31 cellular contexts compared by ENCODE assay signal in the genomic region with DNA sequence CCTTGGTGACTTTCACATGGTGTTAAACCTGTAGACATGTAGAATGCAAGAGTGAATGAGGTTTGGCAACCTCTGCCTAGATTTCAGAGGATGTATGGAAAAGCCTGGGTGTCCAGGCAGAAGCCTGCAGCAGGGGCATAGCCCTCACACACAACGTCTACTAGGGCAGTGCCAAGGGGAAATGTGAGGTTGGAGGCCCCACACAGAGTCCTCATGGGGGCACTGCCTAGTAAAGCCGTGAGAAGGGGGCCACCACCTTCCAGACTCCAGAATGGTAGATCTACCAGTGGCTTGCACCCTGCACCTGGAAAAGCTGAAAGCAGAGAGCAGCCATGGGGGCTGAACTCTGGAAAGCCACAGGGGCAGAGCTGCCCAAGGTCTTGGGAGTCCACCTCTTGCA.
DNase-seq lines count a peak whose midpoint lies in the region; ATAC-seq and TF ChIP-seq lines count a peak whose summit lies in the region.
"Had no signal": no experiment of that assay in that cellular context is flagged by ENCODE, and none has a peak within 500 bp of the region (broad histone marks: within the 10 kb centered on the region; RNA-seq: fewer than 3 reads in every experiment).

No MANE protein-coding gene starts in this region.

- H3K27ac ChIP-seq in esophagus muscularis mucosa (replicated peaks in 1 of 4) (no peak overlapping the region), lung (ENCODE audit: low read depth in 1 of 2, low read length in 1 of 2) (no peak overlapping the region), vagina (no peak overlapping the region), substantia nigra (ENCODE audit: low read depth, low read length, poor library complexity, severe bottlenecking) (no peak overlapping the region)
- H3K27ac ChIP-seq: 22Rv1; A549; BLaER1; BLaER1 treated with 17β-estradiol and CSF1 and Interleukin-3, amounts not matched to agents 10 nM and 100 nM; C4-2B had no signal

- TF ChIP-seq POLR2A in esophagus muscularis mucosa (IDR thresholded peaks at IDR 0.05; ENCODE audit: low read depth): no peak
- no peak for TF ChIP-seq POLR2A in vagina (IDR thresholded peaks at IDR 0.05)

- WGBS in esophagus muscularis mucosa: 73% methylated on average over 2 of the region's 2 CpGs
- 82 to 84% methylated on average over 2 of the region's 2 CpGs for WGBS in lung, 2 donors

- no peak for TF ChIP-seq EP300 in esophagus muscularis mucosa (IDR thresholded peaks at IDR 0.05)

- peak; percentile 89 for DNase-seq in esophagus muscularis mucosa (ENCODE audit: extremely low spot score)
- peak; percentile 27 for DNase-seq in lung (ENCODE audit: low spot score)
- peak; percentile 19 to 65 for DNase-seq in vagina (ENCODE audit: extremely low spot score in 2 of 2)
- DNase-seq in substantia nigra (lab: John Stamatoyannopoulos, UW): no peak
- DNase-seq in NCI-H774 (lab: John Stamatoyannopoulos, UW): no peak
- no peak for DNase-seq in RKO (ENCODE audit: low spot score)
- DNase-seq: 8988T; ACHN; AML-193; BE2C; C1 segment of cervical spinal cord; Caco-2; Calu3; CD4-positive, alpha-beta memory T cell; CD4-positive, alpha-beta T cell; CD4-positive, CD25-positive, alpha-beta regulatory T cell; CD8-positive, alpha-beta memory T cell; CD8-positive, alpha-beta T cell; COR-L47; DMS 273 treated with DMSO at 0.1 percent for 48 hours; DMS153; DMS53; DMS79; DMS79 treated with DMSO at 0.1 percent for 48 hours; DND-41; EL had no signal

- TF ChIP-seq CTCF in esophagus muscularis mucosa (IDR thresholded peaks at IDR 0.05): no peak
- no peak for TF ChIP-seq CTCF in lung (IDR thresholded peaks at IDR 0.05; ENCODE audit: control extremely low read depth, extremely low read depth)
- no peak for TF ChIP-seq CTCF in vagina (IDR thresholded peaks at IDR 0.05)

- ATAC-seq in lung (ENCODE audit: insufficient read depth, low FRiP score): no peak
- ATAC-seq: A549; CD8-positive, alpha-beta T cell had no signal

- H3K4me3 ChIP-seq in esophagus muscularis mucosa: no peak overlapping the region
- no peak overlapping the region for H3K4me3 ChIP-seq in lung
- H3K4me3 ChIP-seq in vagina: no peak overlapping the region
- H3K4me3 ChIP-seq: A549; BLaER1; BLaER1 treated with 17β-estradiol and CSF1 and Interleukin-3, amounts not matched to agents 10 nM and 100 nM had no signal

- H3K9me3 ChIP-seq in esophagus muscularis mucosa (peaks cover 0 to 10% (median 0%) of the 10 kb centered on the region in 4 donors), lung (ENCODE audit: control insufficient read depth in 2 of 2, insufficient read depth in 1 of 2, low read length in 1 of 2) (peaks cover 0 to 4% of the 10 kb centered on the region in 2 donors), vagina (no peaks in the 10 kb centered on the region)
- H3K9me3 ChIP-seq: BE2C, Caco-2 had no signal

- intact Hi-C loops in esophagus muscularis mucosa (cut with DNase I): no loop called here
- intact Hi-C loops in vagina (cut with DNase I): no loop called here

- H3K36me3 ChIP-seq in esophagus muscularis mucosa (peaks cover 0 to 26% (median 10%) of the 10 kb centered on the region in 4 donors), lung (ENCODE audit: control insufficient read depth in 2 of 2, insufficient read depth in 2 of 2, low read length in 2 of 2) (no peaks in the 10 kb centered on the region), vagina (no peaks in the 10 kb centered on the region)
- H3K36me3 ChIP-seq: BE2C; BLaER1; BLaER1 treated with 17β-estradiol and CSF1 and Interleukin-3, amounts not matched to agents 10 nM and 100 nM had no signal

- H3K4me1 ChIP-seq in esophagus muscularis mucosa (no peaks in the 10 kb centered on the region), lung (ENCODE audit: control insufficient read depth in 2 of 2, insufficient read depth in 2 of 2, low read length in 2 of 2) (no peaks in the 10 kb centered on the region), vagina (no peaks in the 10 kb centered on the region)
- H3K4me1 ChIP-seq: A549, BE2C, Caco-2 had no signal

- no peaks in the 10 kb centered on the region for H3K27me3 ChIP-seq in esophagus muscularis mucosa
- H3K27me3 ChIP-seq in lung (ENCODE audit: control insufficient read depth, insufficient read depth): no peaks in the 10 kb centered on the region
- H3K27me3 ChIP-seq in vagina: no peaks in the 10 kb centered on the region
- H3K27me3 ChIP-seq: BLaER1; BLaER1 treated with 17β-estradiol and CSF1 and Interleukin-3, amounts not matched to agents 10 nM and 100 nM had no signal

Comparison
In these comparisons a context has a peak if more than half of its experiments do, and no peak if none do; other contexts are left out.
1. DNase-seq: peak in esophagus muscularis mucosa (single experiment), lung (single experiment) and vagina (2 of 2); none in substantia nigra (0 of 49), NCI-H774 (single experiment) and RKO (single experiment).